Comparison of ENCODE assay signal across 26 cellular contexts in genomic region chr2:45984896-45985488, GRCh38.
DNase-seq lines count a peak whose midpoint lies in the region; ATAC-seq and TF ChIP-seq lines count a peak whose summit lies in the region.
"Had no signal": no experiment of that assay in that cellular context is flagged by ENCODE, and none has a peak within 500 bp of the region (broad histone marks: within the 10 kb centered on the region; RNA-seq: fewer than 3 reads in every experiment).

No MANE protein-coding gene starts in this region.

- TF ChIP-seq CTCF in activated B cell treated with CpG ODN at 0.5 μM for 24 hours (IDR thresholded peaks at IDR 0.05) (no peak), esophagus squamous epithelium (IDR thresholded peaks at IDR 0.05) (no peak)

- peak overlapping the region in 3 of 11 experiments; percentile 6 to 15 (median 11); a peak in 3 of 22 replicates for H3K27ac ChIP-seq in BLaER1 treated with 17β-estradiol and CSF1 and Interleukin-3, amounts not matched to agents 10 nM and 100 nM
- H3K27ac ChIP-seq in esophagus squamous epithelium: no peak overlapping the region
- H3K27ac ChIP-seq: dorsolateral prefrontal cortex, lower lobe of right lung, parathyroid adenoma, tibial nerve, VCaP had no signal

- H3K36me3 Mint-ChIP-seq in activated B cell treated with CpG ODN at 0.5 μM for 24 hours (ENCODE audit: low read depth) (peaks cover 80% of the 10 kb centered on the region), memory B cell (peaks cover 41% of the 10 kb centered on the region)

- peaks cover 10 to 100% (median 99%) of the 10 kb centered on the region in 11 experiments for H3K36me3 ChIP-seq in BLaER1 treated with 17β-estradiol and CSF1 and Interleukin-3, amounts not matched to agents 10 nM and 100 nM
- peaks cover 0 to 54% (median 0%) of the 10 kb centered on the region in 3 donors for H3K36me3 ChIP-seq in esophagus squamous epithelium

- peaks cover 27 to 47% (median 39%) of the 10 kb centered on the region in 10 experiments for H3K4me1 ChIP-seq in BLaER1 treated with 17β-estradiol and CSF1 and Interleukin-3, amounts not matched to agents 10 nM and 100 nM
- H3K4me1 ChIP-seq in esophagus squamous epithelium: peaks cover 0 to 11% (median 0%) of the 10 kb centered on the region in 3 donors
- H3K4me1 ChIP-seq: parathyroid adenoma had no signal

- CTCF ChIA-PET in activated B cell treated with CpG ODN at 0.5 μM for 24 hours (lab: Charles Lee): no interaction called here

- H3K9me3 ChIP-seq in BLaER1 treated with 17β-estradiol and CSF1 and Interleukin-3, amounts not matched to agents 10 nM and 100 nM (replicated peaks in 1 of 11): no peaks in the 10 kb centered on the region
- no peaks in the 10 kb centered on the region for H3K9me3 ChIP-seq in esophagus squamous epithelium
- H3K9me3 ChIP-seq: lower lobe of right lung, tibial nerve had no signal

- H3K4me3 ChIP-seq in BLaER1 treated with 17β-estradiol and CSF1 and Interleukin-3, amounts not matched to agents 10 nM and 100 nM: no peak overlapping the region
- no peak overlapping the region for H3K4me3 ChIP-seq in esophagus squamous epithelium
- H3K4me3 ChIP-seq: dorsolateral prefrontal cortex, lower lobe of right lung, tibial nerve had no signal

- intact Hi-C loops in activated B cell treated with CpG ODN at 0.5 μM for 24 hours (cut with micrococcal nuclease) (no loop called here), esophagus squamous epithelium (cut with DNase I) (no loop called here)

- POLR2A ChIA-PET in activated B cell treated with CpG ODN at 0.5 μM for 24 hours (lab: Charles Lee): no interaction called here

- TF ChIP-seq POLR2A in esophagus squamous epithelium (IDR thresholded peaks at IDR 0.05): no peak

- ATAC-seq in GM21529 (IDR thresholded peaks at IDR 0.05; ENCODE audit: unreplicated experiment): peak; percentile 49
- ATAC-seq in activated B cell treated with CpG ODN at 0.5 μM for 24 hours (ENCODE audit: low read depth): peak; percentile 37
- ATAC-seq in memory B cell (ENCODE audit: low read depth): peak; percentile 44
- ATAC-seq in HG03520 (IDR thresholded peaks at IDR 0.05; ENCODE audit: unreplicated experiment): no peak
- ATAC-seq: lower lobe of right lung, SK-N-SH treated with all-trans-retinoic acid at 6 μM for 48 hours had no signal

- H3K9me3 Mint-ChIP-seq in activated B cell treated with CpG ODN at 0.5 μM for 24 hours: no peaks in the 10 kb centered on the region
- H3K9me3 Mint-ChIP-seq in memory B cell: no peaks in the 10 kb centered on the region
- H3K9me3 Mint-ChIP-seq: activated CD4-positive, alpha-beta T cell treated with anti-CD3 and anti-CD28 coated beads, Interleukin-2, amount 10 ng/mL, durations not matched to agents 24 days and 14 days; central memory CD8-positive, alpha-beta T cell; IgD-negative memory B cell; neural crest cell had no signal

- H3K27me3 Mint-ChIP-seq in activated B cell treated with CpG ODN at 0.5 μM for 24 hours (no peaks in the 10 kb centered on the region), memory B cell (no peaks in the 10 kb centered on the region)
- H3K27me3 Mint-ChIP-seq: activated CD4-positive, alpha-beta T cell treated with anti-CD3 and anti-CD28 coated beads, Interleukin-2, amount 10 ng/mL, durations not matched to agents 24 days and 14 days; central memory CD8-positive, alpha-beta T cell; IgD-negative memory B cell had no signal

- peak overlapping the region; percentile 40 to 90 (median 64) for H3K4me2 ChIP-seq in BLaER1 treated with 17β-estradiol and CSF1 and Interleukin-3, amounts not matched to agents 10 nM and 100 nM

- peaks cover 0 to 39% (median 9%) of the 10 kb centered on the region in 11 experiments; a peak in 10 of 22 replicates for H4K20me1 ChIP-seq in BLaER1 treated with 17β-estradiol and CSF1 and Interleukin-3, amounts not matched to agents 10 nM and 100 nM

- peaks cover 23% of the 10 kb centered on the region for H3K4me1 Mint-ChIP-seq in activated B cell treated with CpG ODN at 0.5 μM for 24 hours
- peaks cover 23% of the 10 kb centered on the region for H3K4me1 Mint-ChIP-seq in memory B cell
- H3K4me1 Mint-ChIP-seq: activated CD4-positive, alpha-beta T cell treated with anti-CD3 and anti-CD28 coated beads, Interleukin-2, amount 10 ng/mL, durations not matched to agents 24 days and 14 days; neural crest cell had no signal

- DNase-seq in activated B cell treated with CpG ODN at 0.5 μM for 24 hours: no peak
- DNase-seq in memory B cell (ENCODE audit: low spot score in 2 of 2): no peak
- DNase-seq in esophagus squamous epithelium (lab: John Stamatoyannopoulos, UW): no peak
- no peak for DNase-seq in epidermal melanocyte (ENCODE audit: insufficient read length, low spot score)
- DNase-seq: activated CD4-positive, alpha-beta T cell treated with anti-CD3 and anti-CD28 coated beads, Interleukin-2, amount 10 ng/mL, durations not matched to agents 24 days and 14 days; activated naive CD4-positive, alpha-beta T cell; activated T-cell treated with anti-CD3 and anti-CD28 coated beads, Interleukin-2, amount 50 U/mL, for 48 hours; COR-L47; DMS53; dorsolateral prefrontal cortex; lower lobe of right lung; NCI-H2029 treated with DMSO at 0.1 percent for 48 hours; NCI-H345; NCI-H748 treated with DMSO at 0.1 percent for 48 hours; OCI-M1; T-helper 2 cell had no signal

- WGBS in esophagus squamous epithelium, 2 donors: 70 to 85% methylated on average over 13 of the region's 13 CpGs

- H3K27me3 ChIP-seq in BLaER1 treated with 17β-estradiol and CSF1 and Interleukin-3, amounts not matched to agents 10 nM and 100 nM: no peaks in the 10 kb centered on the region
- no peaks in the 10 kb centered on the region for H3K27me3 ChIP-seq in esophagus squamous epithelium
- H3K27me3 ChIP-seq: dorsolateral prefrontal cortex, tibial nerve had no signal

- H3K9ac ChIP-seq in BLaER1 treated with 17β-estradiol and CSF1 and Interleukin-3, amounts not matched to agents 10 nM and 100 nM: no peak overlapping the region
- H3K9ac ChIP-seq: parathyroid adenoma had no signal

- H3K4me3 Mint-ChIP-seq in activated B cell treated with CpG ODN at 0.5 μM for 24 hours (peak overlapping the region; percentile 5), memory B cell (no peak overlapping the region)
- H3K4me3 Mint-ChIP-seq: activated CD4-positive, alpha-beta T cell treated with anti-CD3 and anti-CD28 coated beads, Interleukin-2, amount 10 ng/mL, durations not matched to agents 24 days and 14 days; central memory CD8-positive, alpha-beta T cell; neural crest cell had no signal

- H3K27ac Mint-ChIP-seq in activated B cell treated with CpG ODN at 0.5 μM for 24 hours (no peak overlapping the region), memory B cell (no peak overlapping the region)
- H3K27ac Mint-ChIP-seq: activated CD4-positive, alpha-beta T cell treated with anti-CD3 and anti-CD28 coated beads, Interleukin-2, amount 10 ng/mL, durations not matched to agents 24 days and 14 days had no signal
